ENCODE assay signal across 24 cellular contexts in the genomic region with DNA sequence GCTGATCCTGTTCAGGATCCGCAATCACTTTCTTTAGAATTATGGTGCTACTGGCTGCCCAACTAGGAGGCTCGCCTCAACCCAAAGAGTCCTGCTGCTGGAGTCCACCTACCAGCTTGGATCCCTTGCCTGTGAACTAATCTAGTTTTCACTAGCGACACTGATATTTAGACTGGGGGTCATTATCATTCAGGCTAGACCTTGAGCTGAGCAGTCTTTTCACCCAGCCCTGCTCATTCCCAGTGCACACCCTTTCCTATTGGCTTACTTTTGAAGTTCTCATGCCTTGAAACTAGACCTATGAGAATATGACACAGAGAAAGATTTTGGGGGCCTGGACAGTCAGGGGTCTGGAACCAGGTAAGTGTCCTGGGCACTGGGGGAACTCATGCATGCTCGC.
"Had no signal": no experiment of that assay in that cellular context is flagged by ENCODE, and none has a peak within 500 bp of the region (broad histone marks: within the 10 kb centered on the region; RNA-seq: fewer than 3 reads in every experiment).

No MANE protein-coding gene starts in this region.

- H3K4me1 ChIP-seq: stomach, suprapubic skin, testis, tibial artery, tibial nerve, transverse colon, upper lobe of left lung, upper lobe of right lung, uterus had no signal

- H3K27me3 ChIP-seq: stomach, suprapubic skin, testis, thyroid gland, tibial artery, tibial nerve, transverse colon, upper lobe of left lung, upper lobe of right lung, uterus had no signal

- H3K36me3 ChIP-seq: stomach, suprapubic skin, thoracic aorta, thyroid gland, tibial artery, tibial nerve, transverse colon, upper lobe of left lung, upper lobe of right lung, uterus had no signal

- H3K9me3 ChIP-seq: stomach, suprapubic skin, testis, thoracic aorta, thyroid gland, tibial artery, tibial nerve, transverse colon, upper lobe of left lung, upper lobe of right lung, uterus had no signal

- H3K4me3 ChIP-seq: stomach, suprapubic skin, testis, thoracic aorta, thyroid gland, tibial artery, tibial nerve, transverse colon, upper lobe of left lung, upper lobe of right lung, uterus had no signal

- H3K27ac ChIP-seq: stomach, suprapubic skin, testis, thoracic aorta, thyroid gland, tibial artery, tibial nerve, transverse colon, upper lobe of left lung, upper lobe of right lung, uterus had no signal

- FAIRE-seq: urothelium cell line had no signal

- DNase-seq: stimulated activated CD4-positive, alpha-beta T cell treated with anti-CD3 and anti-CD28 coated beads, Interleukin-2, amount 100 ng/mL, for 48 hours; stimulated activated CD4-positive, alpha-beta T cell treated with anti-CD3 and anti-CD28 coated beads, Interleukin-4, amount 100 ng/mL, for 1 hour; stimulated activated CD4-positive, alpha-beta T cell treated with anti-CD3 and anti-CD28 coated beads, Interleukin-4, amount 100 ng/mL, for 24 hours; stimulated activated CD4-positive, alpha-beta T cell treated with anti-CD3 and anti-CD28 coated beads, Interleukin-4, amount 100 ng/mL, for 4 hours; stimulated activated CD8-positive, alpha-beta memory T cell treated with anti-CD3 and anti-CD28 coated beads, Interleukin-4, amount 100 ng/mL, for 48 hours; stimulated activated naive B cell treated with anti-CD40 and anti-IgM and Interleukin-4, amounts not matched to agents 10 μg/mL and 1 μg/mL and 100 μg/mL, for 72 hours; stimulated activated naive CD4-positive, alpha-beta T cell; stimulated activated naive CD4-positive, alpha-beta T cell treated with Interleukin-2 at 50 U/mL for 16 hours; stimulated activated naive CD8-positive, alpha-beta T cell treated with anti-CD3 and anti-CD28 coated beads, Interleukin-15, amount 100 ng/mL, for 72 hours; stimulated activated naive CD8-positive, alpha-beta T cell treated with anti-CD3 and anti-CD28 coated beads, Interleukin-15, Interleukin-2, amounts not matched to agents 100 U/mL and 50 U/mL, for 24 hours; stomach; substantia nigra; testis; thyroid gland; tibial artery; transverse colon; trophoblast cell; upper lobe of right lung; uterus had no signal
